In the genomic region with DNA sequence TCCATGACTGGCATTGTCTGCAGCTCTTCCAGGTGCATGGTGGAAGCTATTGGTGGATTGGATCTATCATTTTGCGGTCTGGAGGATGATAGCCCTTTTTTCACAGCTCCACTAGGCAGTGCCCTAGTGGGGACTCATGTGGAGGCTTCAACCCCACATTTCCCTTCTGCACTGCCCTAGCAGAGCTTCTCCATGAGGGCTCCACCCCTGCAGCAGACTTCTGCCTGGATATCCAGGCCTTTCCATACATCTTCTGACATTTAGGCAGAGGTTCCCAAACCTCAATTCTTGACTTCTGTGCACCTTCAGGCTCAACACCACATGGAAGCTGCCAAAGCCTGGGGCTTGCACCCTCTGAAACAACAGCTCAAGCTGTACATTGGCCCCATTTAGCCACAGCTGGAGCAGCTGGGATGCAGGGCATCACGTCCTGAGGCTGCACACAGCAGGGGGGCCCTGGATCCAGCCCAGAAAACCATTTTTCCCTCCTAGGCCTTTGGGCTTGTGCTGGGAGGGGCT, we compare ENCODE assay signal across 1 cellular context.
A peak's percentile ranks its signal among the peaks of the same experiment; 100 is the strongest.
TF ChIP-seq lines count a peak whose summit lies in the region.

No MANE protein-coding gene starts in this region.

TF ChIP-seq in HEK293, 187 proteins besides CTCF, POLR2A, EP300 and RAD21 (continued from another document):
- no peak for TF ChIP-seq ZBTB10 (tag by site-specific recombination; IDR thresholded peaks at IDR 0.05)
- TF ChIP-seq TRIM28 (IDR thresholded peaks at IDR 0.05; ENCODE audit: borderline replicate concordance, low read length): peak; percentile 95; the same call in 1 of the 2 replicates
- TF ChIP-seq ZFP3 (tag by site-specific recombination; IDR thresholded peaks at IDR 0.05; ENCODE audit: low read depth): no peak
